Comparison of ENCODE assay signal across 10 cellular contexts in the genomic region with DNA sequence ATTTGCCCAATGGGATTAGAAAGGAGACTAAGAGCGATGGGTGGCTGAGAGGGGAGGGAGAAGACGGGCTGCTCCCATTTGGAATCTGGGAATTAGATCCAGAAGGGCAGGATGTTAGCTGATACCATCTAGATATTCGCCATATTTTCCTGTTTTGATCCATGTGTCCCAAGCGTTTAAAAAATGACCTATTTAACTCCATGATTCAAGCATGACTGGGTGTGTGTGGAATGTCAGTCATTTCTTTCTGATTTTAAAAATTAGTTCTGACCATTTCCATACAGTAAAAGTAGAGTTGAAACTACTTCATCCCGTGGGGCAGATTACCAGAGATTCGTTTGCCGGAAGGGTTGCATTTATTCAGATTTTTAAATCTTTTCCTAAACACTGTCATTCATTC. TPM values are rescaled to one million over a fixed set of nuclear protein-coding genes. Genes with fewer than 3 reads are reported as not detected.
A peak's percentile ranks its signal among the peaks of the same experiment; 100 is the strongest.
DNase-seq lines count a peak whose midpoint lies in the region; FAIRE-seq and TF ChIP-seq lines count a peak whose summit lies in the region.
"Not testable (repeated sequence)": the region's sequence is repeated elsewhere in the genome, so short reads cannot be mapped to it uniquely, and the experiment has no call there.
"Had no signal": no experiment of that assay in that cellular context is flagged by ENCODE, and none has a peak within 500 bp of the region (broad histone marks: within the 10 kb centered on the region; RNA-seq: fewer than 3 reads in every experiment).

No MANE protein-coding gene starts in this region.

- not testable (repeated sequence) for H4K20me1 ChIP-seq in GM23248 (ENCODE audit: insufficient read depth); keratinocyte (ENCODE audit: control insufficient read depth, extremely low read depth, insufficient read depth, low read length)

- H3K4me2 ChIP-seq in GM23248 (ENCODE audit: unreplicated experiment) (peak overlapping the region; percentile 91), keratinocyte (ENCODE audit: control insufficient read depth, extremely low read depth, insufficient read depth, low read depth, low read length) (peak overlapping the region; percentile 71), skeletal muscle satellite cell (ENCODE audit: low read length) (peak overlapping the region; percentile 66)

- H3K27me3 ChIP-seq in ACC112 (ENCODE audit: insufficient read depth, low read length); GM23248 (replicated peaks; ENCODE audit: insufficient read depth); adipocyte (replicated peaks; ENCODE audit: control insufficient read depth, insufficient read depth, low read length); keratinocyte (ENCODE audit: control insufficient read depth, extremely low read depth, insufficient read depth, low read length); skeletal muscle satellite cell (ENCODE audit: control insufficient read depth, insufficient read depth, low read length): not testable (repeated sequence)

- H3K9me2 ChIP-seq in GM23248 (ENCODE audit: insufficient read depth): not testable (repeated sequence)

- in situ Hi-C loops in GM23248 (cut with MboI): not testable (repeated sequence)

- H3K4me3 ChIP-seq in ACC112 (ENCODE audit: low read depth, low read length) (peak overlapping the region; percentile 63), GM23248 (peak overlapping the region; percentile 82), adipocyte (ENCODE audit: low read length) (peak overlapping the region; percentile 80), keratinocyte (ENCODE audit: control insufficient read depth in 2 of 3, extremely low read depth in 1 of 3, insufficient read depth in 2 of 3, low read depth in 1 of 3, low read length in 3 of 3) (peak overlapping the region; percentile 50 to 72 (median 65)), skeletal muscle satellite cell (ENCODE audit: low read length) (peak overlapping the region; percentile 58)

- FAIRE-seq in keratinocyte (lab: Jason Lieb, UNC): not testable (repeated sequence)

- 2 to 6% methylated on average over 7 of the region's 7 CpGs for WGBS in GM23248 (ENCODE audit: low coverage in 1 of 2, low lambda C conversion rate in 2 of 2, missing lambda C conversion rate in 2 of 2), 2 experiments

- TF ChIP-seq CTCF in keratinocyte (optimal IDR thresholded peaks at IDR 0.05 in 1 of 3, IDR thresholded peaks at IDR 0.05 in 1 of 3, conservative IDR thresholded peaks at IDR 0.05 in 1 of 3; ENCODE audit: extremely low read depth in 1 of 3, insufficient read depth in 2 of 3, low read length in 3 of 3): not testable (repeated sequence)

- not testable (repeated sequence) for H3K4me1 ChIP-seq in ACC112 (ENCODE audit: control insufficient read depth, insufficient read depth, low read length, unreplicated experiment); skeletal muscle satellite cell (ENCODE audit: control insufficient read depth, insufficient read depth, low read length)
- H3K4me1 ChIP-seq in GM23248 (ENCODE audit: insufficient read depth): peaks cover 34% of the 10 kb centered on the region
- H3K4me1 ChIP-seq in adipocyte (ENCODE audit: control insufficient read depth, insufficient read depth, low read length): peaks cover 19% of the 10 kb centered on the region
- peaks cover 22% of the 10 kb centered on the region for H3K4me1 ChIP-seq in keratinocyte (ENCODE audit: control insufficient read depth, extremely low read depth, insufficient read depth, low read length)

- peak overlapping the region; percentile 92 for H3K9ac ChIP-seq in GM23248
- peak overlapping the region; percentile 79 for H3K9ac ChIP-seq in adipocyte (ENCODE audit: low read length)
- H3K9ac ChIP-seq in keratinocyte (ENCODE audit: control insufficient read depth, extremely low read depth, insufficient read depth, low read length): peak overlapping the region; percentile 77
- not testable (repeated sequence) for H3K9ac ChIP-seq in skeletal muscle satellite cell (ENCODE audit: low read depth, low read length)

- not testable (repeated sequence) for H3K79me2 ChIP-seq in ACC112 (ENCODE audit: control insufficient read depth, insufficient read depth, low read length, unreplicated experiment)
- H3K79me2 ChIP-seq in GM23248 (ENCODE audit: insufficient read depth) (peaks cover 37% of the 10 kb centered on the region), keratinocyte (ENCODE audit: control insufficient read depth, insufficient read depth, low read length) (peaks cover 24% of the 10 kb centered on the region)

- DNase-seq in GM23248: peak; percentile 67
- peak; percentile 32 for DNase-seq in M059J (ENCODE audit: low read depth)
- DNase-seq in adipocyte (ENCODE audit: low read depth): peak; percentile 51
- DNase-seq in dermis blood vessel endothelial cell: peak; percentile 52
- DNase-seq in fibroblast of gingiva (ENCODE audit: low read depth): peak; percentile 27
- not testable (repeated sequence) for DNase-seq in keratinocyte (ENCODE audit: low read depth, low spot score)

- not testable (repeated sequence) for H3K36me3 ChIP-seq in ACC112 (ENCODE audit: insufficient read depth, low read length); GM23248 (ENCODE audit: low read depth); adipocyte (ENCODE audit: control insufficient read depth, insufficient read depth, low read length, severe bottlenecking); keratinocyte (ENCODE audit: control insufficient read depth in 2 of 2, extremely low read depth in 1 of 2, insufficient read depth in 2 of 2, low read length in 2 of 2); skeletal muscle satellite cell (ENCODE audit: insufficient read depth, low read length)

- H2AFZ ChIP-seq in ACC112 (ENCODE audit: low read length, unreplicated experiment); keratinocyte (ENCODE audit: control insufficient read depth, low read length): not testable (repeated sequence)
- peak overlapping the region; percentile 63 for H2AFZ ChIP-seq in GM23248

- H3K27ac ChIP-seq in ACC112 (ENCODE audit: low read depth, low read length) (peak overlapping the region; percentile 31), GM23248 (peak overlapping the region; percentile 92), keratinocyte (ENCODE audit: control insufficient read depth, insufficient read depth, low read length) (peak overlapping the region; percentile 79)

- H3K9me3 ChIP-seq in GM23248 (ENCODE audit: low read depth); adipocyte (ENCODE audit: control insufficient read depth, low read length); keratinocyte (ENCODE audit: control insufficient read depth, low read depth, low read length); skeletal muscle satellite cell (replicated peaks; ENCODE audit: low read length): not testable (repeated sequence)

- H3K9me1 ChIP-seq in keratinocyte (ENCODE audit: control insufficient read depth, extremely low read depth, insufficient read depth, low read length): not testable (repeated sequence)

- peaks cover 20% of the 10 kb centered on the region for H3F3A ChIP-seq in GM23248 (ENCODE audit: insufficient read depth)

- dilution Hi-C loops in keratinocyte (cut with MboI; ENCODE audit: extremely low pct_ligation_motif_present, low sequenced_read_pairs): not testable (repeated sequence)

RNA-seq across cellular contexts. Expression of gene XG, which starts 0.6 kb away (rescaled TPM):
- total RNA-seq in GM23248 (2014; rRNA removed; shearing (Covaris generic)): 16.3 and 21.4 TPM in 2 replicates
- polyA plus RNA-seq in GM23248 (2016; fragmentation: Nextera tagmentation; extraction: Ambion mirVana) (47.8 and 48.4 TPM in 2 replicates), keratinocyte (56.5 to 74.4 TPM (median 70.9 TPM) in 3 replicates)
- 0.86 and 2.6 TPM in 2 replicates for total RNA-seq in M059J (2014; rRNA removed; shearing (Covaris generic))
- under 0.01 TPM in 1 of 2 replicates, not detected in the other for total RNA-seq in dermis blood vessel endothelial cell
- polyA plus RNA-seq in keratinocyte (2011; ENCODE audit: low read depth): 17.7 TPM
- 54.9 and 70.1 TPM in 2 replicates for polyA plus RNA-seq in keratinocyte (2011; cell fraction: cytosol; rRNA removed)
- 87.6 and 94.9 TPM in 2 replicates for polyA plus RNA-seq in keratinocyte (2011; cell fraction: nucleus; rRNA removed)
- 46.5 and 57.1 TPM in 2 replicates for polyA plus RNA-seq in keratinocyte (2012; ENCODE audit: low replicate concordance)
- polyA minus RNA-seq in keratinocyte: 20.9 to 40.6 TPM (median 37.7 TPM) in 3 replicates
- 48.2 TPM for polyA minus RNA-seq in keratinocyte (2011; cell fraction: cytosol; rRNA and poly(A)+ RNA removed)
- 44.5 and 64.5 TPM in 2 replicates for polyA minus RNA-seq in keratinocyte (2011; cell fraction: nucleus; rRNA and poly(A)+ RNA removed)
- total RNA-seq in skeletal muscle satellite cell (2012; rRNA removed): 9.4 and 11.2 TPM in 2 replicates
- total RNA-seq: GM12878, K562 had no signal
- polyA plus RNA-seq: GM12878 had no signal

Comparison
In these comparisons a context has a peak if more than half of its experiments do, and no peak if none do; other contexts are left out.
1. H3K27ac ChIP-seq: peak in every context shown above with its lines; median percentile 92 in GM23248; 79 in keratinocyte; 31 in ACC112.